In genomic region chr2:43345872-43346271, GRCh38 we compare ENCODE assay signal across 1 cellular context.
TF ChIP-seq lines count a peak whose summit lies in the region.

No MANE protein-coding gene starts in this region.

TF ChIP-seq in WTC11, 78 proteins besides CTCF, POLR2A, EP300 and RAD21 (continued from another document):
- TF ChIP-seq AR (CRISPR knock-in tag; IDR thresholded peaks at IDR 0.05) (no peak), OVOL2 (CRISPR knock-in tag; IDR thresholded peaks at IDR 0.05; ENCODE audit: borderline replicate concordance) (no peak), GRHL2 (CRISPR knock-in tag; IDR thresholded peaks at IDR 0.05; ENCODE audit: insufficient replicate concordance, severe bottlenecking) (no peak), JAZF1 (CRISPR knock-in tag; IDR thresholded peaks at IDR 0.05) (no peak), FOXJ3 (CRISPR knock-in tag; IDR thresholded peaks at IDR 0.05; ENCODE audit: borderline replicate concordance) (no peak), ARID4B (CRISPR knock-in tag; IDR thresholded peaks at IDR 0.05; ENCODE audit: borderline replicate concordance) (no peak), ZNF512 (CRISPR knock-in tag; IDR thresholded peaks at IDR 0.05; ENCODE audit: borderline replicate concordance) (no peak), HMGA2 (CRISPR knock-in tag; IDR thresholded peaks at IDR 0.05) (no peak), GABPB1 (CRISPR knock-in tag; IDR thresholded peaks at IDR 0.05) (no peak)
